Comparison of ENCODE assay signal across 15 cellular contexts in the genomic region with DNA sequence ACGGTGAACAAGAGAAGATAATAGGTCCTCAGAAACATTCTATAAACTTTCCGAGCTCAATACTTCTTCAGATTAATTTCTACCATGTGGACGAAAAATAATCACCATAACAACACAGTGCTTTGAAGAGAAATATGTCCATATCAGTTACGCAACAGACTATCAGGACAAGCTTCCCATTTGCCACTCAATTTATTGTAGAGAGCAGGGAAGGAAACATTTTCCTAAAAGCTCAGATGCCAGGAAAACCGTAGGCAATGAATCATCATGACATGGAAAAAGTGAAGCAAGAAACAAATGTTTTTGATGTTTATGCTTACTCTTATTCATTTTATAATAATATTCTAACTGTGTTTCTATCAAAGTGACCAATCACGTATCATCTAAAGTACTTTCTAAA.
A peak's percentile ranks its signal among the peaks of the same experiment; 100 is the strongest.
DNase-seq lines count a peak whose midpoint lies in the region; ATAC-seq and TF ChIP-seq lines count a peak whose summit lies in the region.
"Had no signal": no experiment of that assay in that cellular context is flagged by ENCODE, and none has a peak within 500 bp of the region (broad histone marks: within the 10 kb centered on the region; RNA-seq: fewer than 3 reads in every experiment).

No MANE protein-coding gene starts in this region.

- DNase-seq in EH (ENCODE audit: low read depth) (peak; percentile 65), fibroblast of the conjunctiva (ENCODE audit: low read depth) (peak; percentile 36), retinal pigment epithelial cell (ENCODE audit: low read depth) (peak; percentile 6), NCI-H2196 (lab: John Stamatoyannopoulos, UW; ENCODE audit: unreplicated experiment) (no peak), amygdala (lab: John Stamatoyannopoulos, UW) (no peak), Ammon's horn (ENCODE audit: low spot score) (no peak)
- DNase-seq: CD4-positive, CD25-positive, alpha-beta regulatory T cell; cortex of kidney; immature natural killer cell; psoas muscle; stimulated activated CD4-positive, alpha-beta T cell treated with anti-CD3 and anti-CD28 coated beads, Interleukin-4, amount 100 ng/mL, for 1 hour; stimulated activated naive B cell treated with anti-CD40 and anti-IgM and Interleukin-4, amounts not matched to agents 10 μg/mL and 1 μg/mL and 100 μg/mL, for 72 hours had no signal

- H3K4me3 ChIP-seq in retinal pigment epithelial cell (ENCODE audit: low read length) = no peak overlapping the region
- H3K4me3 ChIP-seq: psoas muscle had no signal

- ATAC-seq in SK-N-SH treated with all-trans-retinoic acid at 6 μM for 48 hours (peak; percentile 59), HG03175 (IDR thresholded peaks at IDR 0.05; ENCODE audit: unreplicated experiment) (no peak)
- ATAC-seq: psoas muscle; stimulated activated naive B cell treated with anti-CD40 and anti-IgM and Interleukin-4, amounts not matched to agents 10 μg/mL and 1 μg/mL and 100 μg/mL, for 72 hours; WTC11 had no signal

- TF ChIP-seq CTCF in retinal pigment epithelial cell (conservative IDR thresholded peaks at IDR 0.05; ENCODE audit: low read depth, low read length) = no peak

TF ChIP-seq in SK-N-SH treated with all-trans-retinoic acid at 6 μM for 48 hours, 23 proteins besides CTCF, POLR2A, EP300 and RAD21:
- TF ChIP-seq RARB (CRISPR knock-in tag; IDR thresholded peaks at IDR 0.05) = no peak
- TF ChIP-seq ISL1 (CRISPR knock-in tag; IDR thresholded peaks at IDR 0.05) = no peak
- no peak for TF ChIP-seq ZC3H10 (CRISPR knock-in tag; IDR thresholded peaks at IDR 0.05)
- no peak for TF ChIP-seq CSDC2 (CRISPR knock-in tag; IDR thresholded peaks at IDR 0.05)
- TF ChIP-seq, protein P1, sequence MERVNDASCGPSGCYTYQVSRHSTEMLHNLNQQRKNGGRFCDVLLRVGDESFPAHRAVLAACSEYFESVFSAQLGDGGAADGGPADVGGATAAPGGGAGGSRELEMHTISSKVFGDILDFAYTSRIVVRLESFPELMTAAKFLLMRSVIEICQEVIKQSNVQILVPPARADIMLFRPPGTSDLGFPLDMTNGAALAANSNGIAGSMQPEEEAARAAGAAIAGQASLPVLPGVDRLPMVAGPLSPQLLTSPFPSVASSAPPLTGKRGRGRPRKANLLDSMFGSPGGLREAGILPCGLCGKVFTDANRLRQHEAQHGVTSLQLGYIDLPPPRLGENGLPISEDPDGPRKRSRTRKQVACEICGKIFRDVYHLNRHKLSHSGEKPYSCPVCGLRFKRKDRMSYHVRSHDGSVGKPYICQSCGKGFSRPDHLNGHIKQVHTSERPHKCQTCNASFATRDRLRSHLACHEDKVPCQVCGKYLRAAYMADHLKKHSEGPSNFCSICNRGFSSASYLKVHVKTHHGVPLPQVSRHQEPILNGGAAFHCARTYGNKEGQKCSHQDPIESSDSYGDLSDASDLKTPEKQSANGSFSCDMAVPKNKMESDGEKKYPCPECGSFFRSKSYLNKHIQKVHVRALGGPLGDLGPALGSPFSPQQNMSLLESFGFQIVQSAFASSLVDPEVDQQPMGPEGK (CRISPR knock-in tag; IDR thresholded peaks at IDR 0.05; ENCODE audit: borderline replicate concordance) = no peak
- TF ChIP-seq ZFP3 (CRISPR knock-in tag; IDR thresholded peaks at IDR 0.05) = no peak
- no peak for TF ChIP-seq TSHZ2 (CRISPR knock-in tag; IDR thresholded peaks at IDR 0.05)

Comparison
In these comparisons a context has a peak if more than half of its experiments do, and no peak if none do; other contexts are left out.
1. DNase-seq: peak in EH (single experiment), fibroblast of the conjunctiva (single experiment) and retinal pigment epithelial cell (single experiment); none in NCI-H2196 (single experiment), amygdala (0 of 56) and Ammon's horn (single experiment).